ENCODE assay signal across 1 cellular context in the genomic region with DNA sequence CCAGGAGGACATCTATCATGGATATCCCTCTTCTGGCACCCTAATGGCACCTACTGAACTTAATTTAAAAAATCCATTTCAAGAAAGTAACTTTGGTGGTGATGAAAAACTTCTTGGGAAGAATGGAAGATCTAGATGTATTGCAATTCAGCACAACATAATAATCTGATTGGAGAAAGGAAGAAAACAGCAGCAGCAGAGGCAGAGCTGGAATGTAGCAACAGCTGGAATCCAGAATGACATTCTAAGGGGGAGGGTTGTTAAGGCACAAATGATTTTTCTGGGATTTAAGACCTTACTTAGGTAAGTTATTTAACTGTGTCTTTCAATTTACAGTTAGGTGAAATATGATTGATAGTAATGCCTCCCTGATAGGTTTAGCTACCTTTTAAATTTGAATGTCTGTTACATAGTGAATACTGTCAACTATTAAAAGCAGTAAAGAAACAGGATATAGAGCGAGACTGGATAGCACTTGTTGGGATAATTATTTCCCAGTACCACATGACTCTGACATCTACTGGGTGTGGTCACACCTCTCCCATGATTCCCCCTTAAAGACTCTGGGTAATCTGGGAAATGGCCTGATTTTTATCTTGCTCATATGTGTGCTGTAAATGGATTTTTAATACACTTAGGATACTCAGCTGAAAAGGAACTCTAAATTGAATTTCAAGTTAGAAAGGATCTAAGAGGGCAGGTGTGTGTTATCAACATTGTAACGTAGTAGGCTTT.
A peak's percentile ranks its signal among the peaks of the same experiment; 100 is the strongest.
TF ChIP-seq lines count a peak whose summit lies in the region.

No MANE protein-coding gene starts in this region.

TF ChIP-seq in IMR-90, 13 proteins besides CTCF, POLR2A, EP300 and RAD21:
- TF ChIP-seq FOS (IDR thresholded peaks at IDR 0.05; ENCODE audit: low read depth, low read length) (no peak), MAFK (IDR thresholded peaks at IDR 0.05; ENCODE audit: low read depth, low read length) (no peak), MXI1 (IDR thresholded peaks at IDR 0.05; ENCODE audit: borderline replicate concordance, low read depth, low read length) (no peak), MAZ (IDR thresholded peaks at IDR 0.05; ENCODE audit: borderline replicate concordance, low read depth, low read length) (peak; percentile 22; the same call in 1 of the 2 replicates), USF2 (IDR thresholded peaks at IDR 0.05; ENCODE audit: low read depth, low read length) (no peak)
